In genomic region chr18:31436825-31437224, GRCh38 we compare ENCODE assay signal across 1 cellular context.
TF ChIP-seq lines count a peak whose summit lies in the region.

No MANE protein-coding gene starts in this region.

TF ChIP-seq in H1, 55 proteins besides CTCF, POLR2A, EP300 and RAD21:
- no peak for TF ChIP-seq FOSL1 (IDR thresholded peaks at IDR 0.05; ENCODE audit: insufficient read depth, low read depth, low read length)
- TF ChIP-seq JUND (IDR thresholded peaks at IDR 0.05; ENCODE audit: low read length), result no peak
- no peak for TF ChIP-seq RFX5 (IDR thresholded peaks at IDR 0.05; ENCODE audit: borderline replicate concordance, low read depth, low read length)
- TF ChIP-seq YY1 (IDR thresholded peaks at IDR 0.05; ENCODE audit: low read depth, low read length), result no peak
- TF ChIP-seq KDM5A (IDR thresholded peaks at IDR 0.05; ENCODE audit: low read length), result no peak
- TF ChIP-seq EGR1 (IDR thresholded peaks at IDR 0.05; ENCODE audit: borderline replicate concordance, low read depth, low read length), result no peak
- no peak for TF ChIP-seq SAP30 (IDR thresholded peaks at IDR 0.05; ENCODE audit: insufficient read depth, insufficient replicate concordance, low read length)
- no peak for TF ChIP-seq SIN3A (conservative IDR thresholded peaks at IDR 0.05 in 1 of 2, IDR thresholded peaks at IDR 0.05 in 1 of 2; ENCODE audit: low read depth in 1 of 2, low read length in 2 of 2)
- no peak for TF ChIP-seq HDAC2 (IDR thresholded peaks at IDR 0.05; ENCODE audit: borderline replicate concordance in 1 of 2, low read depth in 2 of 2, low read length in 2 of 2)
- no peak for TF ChIP-seq SP4 (IDR thresholded peaks at IDR 0.05; ENCODE audit: low read length)
- no peak for TF ChIP-seq TEAD4 (IDR thresholded peaks at IDR 0.05; ENCODE audit: low read depth, low read length)
- TF ChIP-seq KDM1A (IDR thresholded peaks at IDR 0.05; ENCODE audit: borderline replicate concordance, low read length), result no peak
- no peak for TF ChIP-seq JUN (IDR thresholded peaks at IDR 0.05; ENCODE audit: low read depth, low read length)
- no peak for TF ChIP-seq CHD7 (IDR thresholded peaks at IDR 0.05; ENCODE audit: insufficient replicate concordance, low read length)
- TF ChIP-seq CBX8 (IDR thresholded peaks at IDR 0.05; ENCODE audit: borderline replicate concordance, low read depth, low read length), result no peak
- TF ChIP-seq NRF1 (IDR thresholded peaks at IDR 0.05; ENCODE audit: low read depth, low read length), result no peak
- no peak for TF ChIP-seq MAFK (IDR thresholded peaks at IDR 0.05; ENCODE audit: low read depth, low read length)
- TF ChIP-seq KDM4A (IDR thresholded peaks at IDR 0.05; ENCODE audit: low read depth, low read length, severe bottlenecking), result no peak
TF ChIP-seq in H1: peak in this region for 0.
